19 cellular contexts compared by ENCODE assay signal in the genomic region with DNA sequence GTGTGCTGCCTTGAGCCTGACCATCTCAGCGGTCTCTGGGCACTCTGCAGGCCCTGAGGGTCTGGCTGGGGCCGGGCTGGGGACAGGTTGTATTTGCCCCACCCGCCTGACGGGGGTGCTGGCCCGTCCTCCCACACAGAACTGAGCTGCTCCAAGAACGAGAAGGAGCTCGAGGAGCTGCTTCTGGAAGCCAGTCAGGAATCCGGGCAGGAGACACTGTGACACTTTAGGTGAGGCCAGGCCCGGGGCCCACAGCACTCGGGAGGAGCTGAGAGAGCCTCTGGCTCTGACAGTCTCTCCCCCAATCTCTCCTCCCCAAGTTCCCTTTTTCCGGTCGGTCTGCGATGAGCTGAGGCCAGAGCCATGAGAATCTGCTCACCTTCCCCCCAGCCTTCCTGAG. TPM values are rescaled to one million over a fixed set of nuclear protein-coding genes. Genes with fewer than 3 reads are reported as not detected.
A peak's percentile ranks its signal among the peaks of the same experiment; 100 is the strongest.
DNase-seq lines count a peak whose midpoint lies in the region; ATAC-seq and TF ChIP-seq lines count a peak whose summit lies in the region.
"Had no signal": no experiment of that assay in that cellular context is flagged by ENCODE, and none has a peak within 500 bp of the region (broad histone marks: within the 10 kb centered on the region; RNA-seq: fewer than 3 reads in every experiment).

No MANE protein-coding gene starts in this region.

- POLR2A ChIA-PET in RWPE1 (lab: Yijun Ruan, JAX; ENCODE audit: low non-redundant PET) = interaction anchor here (0.8 kb wide), 1 partner anchor 103 kb away, joined by 8 read pairs; no protein-coding TSS in a partner anchor

- H3K36me3 ChIP-seq in H7 (replicated peaks; ENCODE audit: control insufficient read depth, insufficient read depth, low read length) = no peaks in the 10 kb centered on the region; the same call in none of the 2 replicates
- H3K36me3 ChIP-seq in thyroid gland = peaks cover 0 to 24% of the 10 kb centered on the region in 2 donors

- no peaks in the 10 kb centered on the region for H3K9me3 Mint-ChIP-seq in effector memory CD8-positive, alpha-beta T cell
- H3K9me3 Mint-ChIP-seq: HFFc6 had no signal

- H3K27ac ChIP-seq in RWPE1 (peak overlapping the region; percentile 20), angular gyrus (ENCODE audit: low read depth, low read length) (peak overlapping the region; percentile 59), thyroid gland (peak overlapping the region in 2 of 3 donors; percentile 40 to 69)

- peaks cover 7% of the 10 kb centered on the region for H3K36me3 Mint-ChIP-seq in effector memory CD8-positive, alpha-beta T cell (ENCODE audit: insufficient read depth)

- no peaks in the 10 kb centered on the region for H3K9me3 ChIP-seq in thyroid gland
- H3K9me3 ChIP-seq: Caco-2 had no signal

- H3K4me3 Mint-ChIP-seq in effector memory CD8-positive, alpha-beta T cell = no peak overlapping the region
- H3K4me3 Mint-ChIP-seq: HFFc6 had no signal

- 26 to 35% methylated on average over 4 to 6 of the region's 13 CpGs for WGBS in thyroid gland, 2 donors

- no peak overlapping the region for H3K27ac Mint-ChIP-seq in effector memory CD8-positive, alpha-beta T cell
- H3K27ac Mint-ChIP-seq: HFFc6 had no signal

- intact Hi-C loops in thyroid gland (cut with DNase I) = no loop called here

- TF ChIP-seq POLR2A in thyroid gland (IDR thresholded peaks at IDR 0.05) = no peak

- CTCF ChIA-PET in RWPE1 (lab: Yijun Ruan, JAX) = interaction anchor here (1.1 kb wide), 1 partner anchor 16 kb away, joined by 3 read pairs; no protein-coding TSS in a partner anchor

- DNase-seq in H7 (peak; percentile 72), RWPE1 (ENCODE audit: low spot score) (no peak), thyroid gland (peak; percentile 88 to 91), GM19238 (ENCODE audit: insufficient read length, low spot score) (no peak)
- no peak for DNase-seq in effector memory CD8-positive, alpha-beta T cell
- DNase-seq: Caco-2; DMS153; GOT3; HFFc6; KG1; NCI-H1092 treated with DMSO at 0.1 percent for 48 hours; NCI-H1694; NCI-H69; NK-92 treated with Interleukin-12 subunit alpha and Interleukin-12 subunit beta, amount 100 ng/mL, for 24 hours; OCI-M1; SIG-M5 had no signal

- no peaks in the 10 kb centered on the region for H3K27me3 Mint-ChIP-seq in effector memory CD8-positive, alpha-beta T cell

- no peak overlapping the region for H3K4me3 ChIP-seq in H7 (ENCODE audit: insufficient read depth, low read depth, low read length)
- H3K4me3 ChIP-seq in thyroid gland (replicated peaks in 1 of 3) = no peak overlapping the region

- no peak for ATAC-seq in GM18511 (IDR thresholded peaks at IDR 0.05; ENCODE audit: unreplicated experiment)
- no peak for ATAC-seq in effector memory CD8-positive, alpha-beta T cell (replicated peaks)

- peaks cover 8 to 11% of the 10 kb centered on the region in 2 donors for H3K4me1 Mint-ChIP-seq in effector memory CD8-positive, alpha-beta T cell (ENCODE audit: low read depth in 2 of 2)

- H3K4me1 ChIP-seq in thyroid gland = peaks cover 0 to 36% of the 10 kb centered on the region in 2 donors
- H3K4me1 ChIP-seq: Caco-2 had no signal

- TF ChIP-seq CTCF in RWPE1 (conservative IDR thresholded peaks at IDR 0.05; ENCODE audit: low read depth) = no peak
- TF ChIP-seq CTCF in thyroid gland (IDR thresholded peaks at IDR 0.05) = peak in 2 of 6 experiments; percentile 25 to 32

- H3K27me3 ChIP-seq in H7 (ENCODE audit: control insufficient read depth, insufficient read depth, low read length) (no peaks in the 10 kb centered on the region), thyroid gland (peaks cover 6% of the 10 kb centered on the region)

RNA-seq across cellular contexts. Expression of gene NKPD1, which starts 14.5 kb away (rescaled TPM):
- total RNA-seq in H7 (2014; rRNA removed; shearing (Covaris generic)) = 0.24 and 0.70 TPM in 2 replicates
- total RNA-seq in thyroid gland = 1 to 10 TPM in 1 of 4 donors, under 1 TPM in 3; 0.44 to 1.3 (median 0.68) TPM
- total RNA-seq: M059J had no signal

RNA-seq across cellular contexts. Expression of gene TRAPPC6A, which starts 31.8 kb away (rescaled TPM):
- total RNA-seq in H7 (2014; rRNA removed; shearing (Covaris generic)) = 39.3 and 47.4 TPM in 2 replicates
- total RNA-seq in thyroid gland = 10 to 100 TPM; 25.0 to 53.3 (median 38.8) TPM

RNA-seq across cellular contexts. Expression of gene BLOC1S3, which starts 32.3 kb away (rescaled TPM):
- 3.4 and 4.3 TPM in 2 replicates for total RNA-seq in H7 (2014; rRNA removed; shearing (Covaris generic))
- 10 to 100 TPM in 3 of 4 donors, 1 to 10 TPM in 1; 9.1 to 15.4 (median 11.9) TPM for total RNA-seq in thyroid gland

RNA-seq across cellular contexts. Expression of gene PPP1R37, which starts 53.3 kb away (rescaled TPM):
- total RNA-seq in H7 (2014; rRNA removed; shearing (Covaris generic)) = 30.0 and 32.9 TPM in 2 replicates
- 10 to 100 TPM; 34.9 to 59.7 (median 42.9) TPM for total RNA-seq in thyroid gland

Comparison
In these comparisons a context has a peak if more than half of its experiments do, and no peak if none do; other contexts are left out.
1. DNase-seq: peak in H7 (single experiment) and thyroid gland (2 of 2); none in RWPE1 (single experiment), effector memory CD8-positive, alpha-beta T cell (0 of 3) and GM19238 (single experiment).
2. Peak in every context shown above with its lines, with median percentiles within 50 percentile points of each other: H3K27ac ChIP-seq.